In genomic region chr11:122672892-122673291, GRCh38 we compare ENCODE assay signal across 14 cellular contexts. TPM values are rescaled to one million over a fixed set of nuclear protein-coding genes. Genes with fewer than 3 reads are reported as not detected.
DNase-seq lines count a peak whose midpoint lies in the region; ATAC-seq and TF ChIP-seq lines count a peak whose summit lies in the region.
"Had no signal": no experiment of that assay in that cellular context is flagged by ENCODE, and none has a peak within 500 bp of the region (broad histone marks: within the 10 kb centered on the region; RNA-seq: fewer than 3 reads in every experiment).

No MANE protein-coding gene starts in this region.

- peak overlapping the region; percentile 77 for H3K27ac ChIP-seq in DND-41 (ENCODE audit: low read length)
- no peak overlapping the region for H3K27ac ChIP-seq in right cardiac atrium (ENCODE audit: low read length)
- H3K27ac ChIP-seq: thyroid gland had no signal

- ATAC-seq in DND-41 (ENCODE audit: insufficient read depth, low read depth) (no peak), T-helper 17 cell (no peak), right cardiac atrium (peak in 1 of 2 donors; percentile 50), GM21515 (IDR thresholded peaks at IDR 0.05; ENCODE audit: unreplicated experiment) (no peak)

- H3K36me3 ChIP-seq in DND-41 (ENCODE audit: insufficient read depth, low read length), result peaks cover 52% of the 10 kb centered on the region
- H3K36me3 ChIP-seq: thyroid gland had no signal

- 0 out of 2 replicates have a peak overlapping the region, but pooled peaks have one; percentile 8 for H3K9ac ChIP-seq in DND-41 (ENCODE audit: low read depth, low read length)

- H3K4me1 ChIP-seq in DND-41 (ENCODE audit: insufficient read depth, low read length) (peaks cover 80% of the 10 kb centered on the region), right cardiac atrium (ENCODE audit: control insufficient read depth, insufficient read depth, low read length) (no peaks in the 10 kb centered on the region)
- H3K4me1 ChIP-seq: thyroid gland had no signal

- H3K27me3 ChIP-seq in DND-41 (ENCODE audit: insufficient read depth, low read length, poor library complexity), result no peaks in the 10 kb centered on the region
- H3K27me3 ChIP-seq in right cardiac atrium (ENCODE audit: control insufficient read depth, insufficient read depth), result no peaks in the 10 kb centered on the region
- H3K27me3 ChIP-seq: thyroid gland had no signal

- H3K36me3 Mint-ChIP-seq in T-helper 17 cell (ENCODE audit: low read depth), result peaks cover 2% of the 10 kb centered on the region

- H3K4me2 ChIP-seq in DND-41 (ENCODE audit: insufficient read depth, low read length), result 0 out of 2 replicates have a peak overlapping the region, but pooled peaks have one; percentile 15

- no peak overlapping the region for H3K4me3 Mint-ChIP-seq in T-helper 17 cell
- H3K4me3 Mint-ChIP-seq: mesothelial cell of epicardium, WTC11 had no signal

- peaks cover 36% of the 10 kb centered on the region for H3K4me1 Mint-ChIP-seq in T-helper 17 cell

- H2AFZ ChIP-seq in DND-41 (ENCODE audit: low read depth, low read length), result no peak overlapping the region

- DNase-seq in DND-41 (no peak), T-helper 17 cell (no peak), right cardiac atrium (peak; percentile 30 to 70 (median 69)), skeletal muscle cell (ENCODE audit: low read depth) (peak; percentile 13), NCI-H2107 treated with DMSO at 0.1 percent for 48 hours (lab: John Stamatoyannopoulos, UW; ENCODE audit: unreplicated experiment) (no peak), NOMO-1 treated with DMSO at 0.1 percent for 48 hours (lab: John Stamatoyannopoulos, UW; ENCODE audit: unreplicated experiment) (no peak)
- DNase-seq: erythroblast, islet precursor cell, NCI-H2171, nucleus accumbens, thyroid gland had no signal

- H3K79me2 ChIP-seq in DND-41 (ENCODE audit: insufficient read depth, low read length), result peaks cover 95% of the 10 kb centered on the region

- H3K9me3 ChIP-seq in DND-41 (ENCODE audit: insufficient read depth, low read length, severe bottlenecking) (peaks cover 2% of the 10 kb centered on the region), T-helper 17 cell (ENCODE audit: control insufficient read depth, low read length, poor library complexity, severe bottlenecking) (no peaks in the 10 kb centered on the region), right cardiac atrium (ENCODE audit: control insufficient read depth, low read length) (no peaks in the 10 kb centered on the region)
- H3K9me3 ChIP-seq: thyroid gland had no signal

- H3K27me3 Mint-ChIP-seq in T-helper 17 cell, result no peaks in the 10 kb centered on the region

- TF ChIP-seq CTCF in DND-41 (IDR thresholded peaks at IDR 0.05; ENCODE audit: borderline replicate concordance, extremely low read depth, low read length, poor library complexity, severe bottlenecking), result no peak

- peak overlapping the region; percentile 37 for H3K27ac Mint-ChIP-seq in T-helper 17 cell
- H3K27ac Mint-ChIP-seq: mesothelial cell of epicardium, WTC11 had no signal

- H4K20me1 ChIP-seq in DND-41 (ENCODE audit: insufficient read depth, low read length), result peaks cover 30% of the 10 kb centered on the region

- WGBS in right cardiac atrium, result 92% methylated on average over 4 of the region's 4 CpGs

- intact Hi-C loops in right cardiac atrium (cut with DNase I), result no loop called here

- H3K4me3 ChIP-seq in DND-41 (ENCODE audit: low read depth in 1 of 2, low read length in 2 of 2) (no peak overlapping the region), right cardiac atrium (ENCODE audit: low read length) (no peak overlapping the region), skeletal muscle cell (ENCODE audit: low read depth, low read length) (no peak overlapping the region)
- H3K4me3 ChIP-seq: thyroid gland had no signal

RNA-seq across cellular contexts. Expression of gene UBASH3B, which starts 17.4 kb away (rescaled TPM):
- 10 to 100 TPM; 22.6 to 23.6 TPM for total RNA-seq in T-helper 17 cell
- 1 to 10 TPM; 1.5 to 2.5 (median 1.6) TPM for total RNA-seq in right cardiac atrium
- polyA plus RNA-seq in right cardiac atrium, result 0.34 TPM

Comparison
In these comparisons a context has a peak if more than half of its experiments do, and no peak if none do; other contexts are left out.
1. DNase-seq: peak in right cardiac atrium (3 of 3) and skeletal muscle cell (single experiment); none in DND-41 (single experiment), T-helper 17 cell (0 of 3), NCI-H2107 treated with DMSO at 0.1 percent for 48 hours (single experiment) and NOMO-1 treated with DMSO at 0.1 percent for 48 hours (single experiment).
2. RNA of gene UBASH3B, which starts 17.4 kb away (total RNA-seq): 22.6 to 23.6 TPM in T-helper 17 cell; 1.5 to 2.5 TPM in right cardiac atrium; every median in the first group is over 4 times any median in the second.